In genomic region chr4:81635747-81636146, GRCh38 we compare ENCODE assay signal across 8 cellular contexts.
DNase-seq lines count a peak whose midpoint lies in the region; ATAC-seq and TF ChIP-seq lines count a peak whose summit lies in the region.

No MANE protein-coding gene starts in this region.

- 48 to 73% methylated on average over 6 of the region's 6 CpGs for WGBS in gastroesophageal sphincter (ENCODE audit: low coverage in 1 of 2), 2 donors

- H3K4me1 ChIP-seq in HCT116 (ENCODE audit: control insufficient read depth in 1 of 2, insufficient read depth in 2 of 2, low read length in 2 of 2) (peaks cover 0 to 6% of the 10 kb centered on the region in 2 experiments; a peak in 1 of 4 replicates), MM.1S (ENCODE audit: low read length) (peaks cover 41% of the 10 kb centered on the region), upper lobe of right lung (peaks cover 15% of the 10 kb centered on the region), gastroesophageal sphincter (peaks cover 0 to 8% (median 0%) of the 10 kb centered on the region in 3 donors)

- H3K27ac Mint-ChIP-seq in activated T-helper 17 cell treated with anti-CD3 and anti-CD28 coated beads, Interleukin-2, amount 50 U/mL, for 72 hours = no peak overlapping the region

- DNase-seq in HCT116 (ENCODE audit: low read depth, low spot score) = peak; percentile 3
- DNase-seq in MM.1S = peak; percentile 82
- peak; percentile 69 for DNase-seq in epithelial cell of prostate (ENCODE audit: low read depth, low spot score)
- DNase-seq in upper lobe of right lung = peak; percentile 69
- no peak for DNase-seq in GM03348 (ENCODE audit: low spot score)

- H3K27me3 ChIP-seq in HCT116 (ENCODE audit: insufficient read depth, low read length) (no peaks in the 10 kb centered on the region), MM.1S (replicated peaks; ENCODE audit: insufficient read depth, low read length) (no peaks in the 10 kb centered on the region), upper lobe of right lung (no peaks in the 10 kb centered on the region), gastroesophageal sphincter (no peaks in the 10 kb centered on the region)

- POLR2A ChIA-PET in HCT116 (lab: Charles Lee) = no interaction called here

- intact Hi-C loops in HCT116 (cut with micrococcal nuclease) = no loop called here
- intact Hi-C loops in upper lobe of right lung (cut with DNase I) = no loop called here

- H3K27ac ChIP-seq in HCT116 (ENCODE audit: low read depth, low read length) (no peak overlapping the region), MM.1S (ENCODE audit: low read length) (peak overlapping the region; percentile 77), epithelial cell of prostate (peak overlapping the region; percentile 99), upper lobe of right lung (no peak overlapping the region), gastroesophageal sphincter (no peak overlapping the region)

- H4K20me1 ChIP-seq in HCT116 (ENCODE audit: insufficient read depth) (no peaks in the 10 kb centered on the region), MM.1S (ENCODE audit: insufficient read depth, low read length) (no peaks in the 10 kb centered on the region)

- TF ChIP-seq RAD21 in HCT116 (IDR thresholded peaks at IDR 0.05; ENCODE audit: low read depth) = no peak

- H3K4me1 Mint-ChIP-seq in activated T-helper 17 cell treated with anti-CD3 and anti-CD28 coated beads, Interleukin-2, amount 50 U/mL, for 72 hours = no peaks in the 10 kb centered on the region

- H3K9ac ChIP-seq in HCT116 (ENCODE audit: low read length) (no peak overlapping the region), MM.1S (ENCODE audit: low read length) (peak overlapping the region; percentile 37)

- RAD21 ChIA-PET in HCT116 (lab: Charles Lee; ENCODE audit: low non-redundant PET in 1 of 2, low total read pairs in 2 of 2, uncharacterized antibody in 2 of 2, unreplicated experiment in 2 of 2) = no interaction called here

- H3K36me3 Mint-ChIP-seq in activated T-helper 17 cell treated with anti-CD3 and anti-CD28 coated beads, Interleukin-2, amount 50 U/mL, for 72 hours (ENCODE audit: low read depth) = no peaks in the 10 kb centered on the region

- H3K9me2 ChIP-seq in HCT116 (ENCODE audit: insufficient read depth) (no peaks in the 10 kb centered on the region), MM.1S (replicated peaks; ENCODE audit: insufficient read depth, low read length) (no peaks in the 10 kb centered on the region)

- H3K36me3 ChIP-seq in HCT116 (ENCODE audit: control insufficient read depth in 1 of 2, insufficient read depth in 2 of 2, low read length in 2 of 2) (no peaks in the 10 kb centered on the region), MM.1S (replicated peaks; ENCODE audit: insufficient read depth, low read length) (no peaks in the 10 kb centered on the region), upper lobe of right lung (no peaks in the 10 kb centered on the region), gastroesophageal sphincter (no peaks in the 10 kb centered on the region)

- no peak overlapping the region for H3K4me3 Mint-ChIP-seq in activated T-helper 17 cell treated with anti-CD3 and anti-CD28 coated beads, Interleukin-2, amount 50 U/mL, for 72 hours

- H3K9me3 Mint-ChIP-seq in activated T-helper 17 cell treated with anti-CD3 and anti-CD28 coated beads, Interleukin-2, amount 50 U/mL, for 72 hours = no peaks in the 10 kb centered on the region

- no peak for TF ChIP-seq CTCF in HCT116 (IDR thresholded peaks at IDR 0.05 in 2 of 3, conservative IDR thresholded peaks at IDR 0.05 in 1 of 3; ENCODE audit: borderline replicate concordance in 1 of 3, insufficient read depth in 1 of 3, low read depth in 2 of 3, low read length in 2 of 3)
- TF ChIP-seq CTCF in MM.1S (IDR thresholded peaks at IDR 0.05; ENCODE audit: low read length) = no peak
- no peak for TF ChIP-seq CTCF in upper lobe of right lung (IDR thresholded peaks at IDR 0.05)
- no peak for TF ChIP-seq CTCF in gastroesophageal sphincter (IDR thresholded peaks at IDR 0.05)

- no TSS peak for BruUV-seq in HCT116 (replicated peaks; lab: Mats Ljungman, UMichigan)

- CTCF ChIA-PET in HCT116 (lab: Charles Lee) = no interaction called here

- TF ChIP-seq EP300 in gastroesophageal sphincter (IDR thresholded peaks at IDR 0.05) = no peak

- no peaks in the 10 kb centered on the region for H3K79me2 ChIP-seq in HCT116 (ENCODE audit: insufficient read depth, low read length)
- H3K79me2 ChIP-seq in MM.1S (ENCODE audit: low read length) = no peaks in the 10 kb centered on the region

- H3F3A ChIP-seq in MM.1S (ENCODE audit: insufficient read depth, low read length) = peaks cover 32% of the 10 kb centered on the region

- peak; percentile 98 for ATAC-seq in GM18502 (IDR thresholded peaks at IDR 0.05; ENCODE audit: poor library complexity, unreplicated experiment)
- ATAC-seq in HCT116 = 0 out of 2 replicates have a peak, but pooled peaks have one; percentile 34
- ATAC-seq in upper lobe of right lung = peak; percentile 90
- no peak for ATAC-seq in activated T-helper 17 cell treated with anti-CD3 and anti-CD28 coated beads, Interleukin-2, amount 50 U/mL, for 72 hours (replicated peaks)
- ATAC-seq in gastroesophageal sphincter = no peak

- no peaks in the 10 kb centered on the region for H3K9me3 ChIP-seq in HCT116 (ENCODE audit: control insufficient read depth in 1 of 2, insufficient read depth in 1 of 2, low read depth in 1 of 2, low read length in 2 of 2)
- H3K9me3 ChIP-seq in MM.1S (replicated peaks; ENCODE audit: insufficient read depth, low read length) = no peaks in the 10 kb centered on the region
- H3K9me3 ChIP-seq in upper lobe of right lung = no peaks in the 10 kb centered on the region
- no peaks in the 10 kb centered on the region for H3K9me3 ChIP-seq in gastroesophageal sphincter

- H3K27me3 Mint-ChIP-seq in activated T-helper 17 cell treated with anti-CD3 and anti-CD28 coated beads, Interleukin-2, amount 50 U/mL, for 72 hours = no peaks in the 10 kb centered on the region

- H3K4me3 ChIP-seq in HCT116 (replicated peaks in 1 of 2; ENCODE audit: low read depth in 1 of 2, low read length in 2 of 2) = no peak overlapping the region
- H3K4me3 ChIP-seq in MM.1S (ENCODE audit: low read length) = peak overlapping the region; percentile 33; the same call in 1 of the 2 replicates
- no peak overlapping the region for H3K4me3 ChIP-seq in upper lobe of right lung
- H3K4me3 ChIP-seq in gastroesophageal sphincter = no peak overlapping the region

- H3K4me2 ChIP-seq in HCT116 (ENCODE audit: low read length) (peak overlapping the region; percentile 45), MM.1S (ENCODE audit: low read depth, low read length) (peak overlapping the region; percentile 76)

- TF ChIP-seq POLR2A in HCT116 (IDR thresholded peaks at IDR 0.05; ENCODE audit: borderline replicate concordance, extremely low read depth, insufficient read depth, insufficient read length) (no peak), gastroesophageal sphincter (IDR thresholded peaks at IDR 0.05) (no peak)

- H2AFZ ChIP-seq in HCT116 (ENCODE audit: low read depth, low read length, poor library complexity, severe bottlenecking) (no peak overlapping the region), MM.1S (ENCODE audit: low read length) (peak overlapping the region; percentile 54)

TF ChIP-seq in HCT116, 20 proteins besides CTCF, POLR2A, EP300 and RAD21 (continues in another document):
- no peak for TF ChIP-seq TCF7L2 (IDR thresholded peaks at IDR 0.05; ENCODE audit: borderline replicate concordance, extremely low read depth, insufficient read depth, insufficient read length)
- TF ChIP-seq SP1 (IDR thresholded peaks at IDR 0.05; ENCODE audit: low read depth) = no peak
- TF ChIP-seq ATF3 (IDR thresholded peaks at IDR 0.05) = no peak
- no peak for TF ChIP-seq CEBPB (IDR thresholded peaks at IDR 0.05; ENCODE audit: low read depth)
- peak; percentile 60 for TF ChIP-seq ELF1 (IDR thresholded peaks at IDR 0.05; ENCODE audit: borderline replicate concordance, low read depth)
- TF ChIP-seq FOSL1 (IDR thresholded peaks at IDR 0.05; ENCODE audit: low read depth) = no peak
- TF ChIP-seq ZFX (IDR thresholded peaks at IDR 0.05) = no peak
- no peak for TF ChIP-seq EGR1 (IDR thresholded peaks at IDR 0.05; ENCODE audit: low read depth)
- TF ChIP-seq MAX (IDR thresholded peaks at IDR 0.05) = peak; percentile 60
- TF ChIP-seq, protein P1, sequence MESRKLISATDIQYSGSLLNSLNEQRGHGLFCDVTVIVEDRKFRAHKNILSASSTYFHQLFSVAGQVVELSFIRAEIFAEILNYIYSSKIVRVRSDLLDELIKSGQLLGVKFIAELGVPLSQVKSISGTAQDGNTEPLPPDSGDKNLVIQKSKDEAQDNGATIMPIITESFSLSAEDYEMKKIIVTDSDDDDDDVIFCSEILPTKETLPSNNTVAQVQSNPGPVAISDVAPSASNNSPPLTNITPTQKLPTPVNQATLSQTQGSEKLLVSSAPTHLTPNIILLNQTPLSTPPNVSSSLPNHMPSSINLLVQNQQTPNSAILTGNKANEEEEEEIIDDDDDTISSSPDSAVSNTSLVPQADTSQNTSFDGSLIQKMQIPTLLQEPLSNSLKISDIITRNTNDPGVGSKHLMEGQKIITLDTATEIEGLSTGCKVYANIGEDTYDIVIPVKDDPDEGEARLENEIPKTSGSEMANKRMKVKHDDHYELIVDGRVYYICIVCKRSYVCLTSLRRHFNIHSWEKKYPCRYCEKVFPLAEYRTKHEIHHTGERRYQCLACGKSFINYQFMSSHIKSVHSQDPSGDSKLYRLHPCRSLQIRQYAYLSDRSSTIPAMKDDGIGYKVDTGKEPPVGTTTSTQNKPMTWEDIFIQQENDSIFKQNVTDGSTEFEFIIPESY (IDR thresholded peaks at IDR 0.05; ENCODE audit: extremely low read depth, insufficient replicate concordance, low read length) = no peak

Comparison
In these comparisons a context has a peak if more than half of its experiments do, and no peak if none do; other contexts are left out.
1. ATAC-seq: peak in GM18502 (single experiment), HCT116 (single experiment) and upper lobe of right lung (single experiment); none in activated T-helper 17 cell treated with anti-CD3 and anti-CD28 coated beads, Interleukin-2, amount 50 U/mL, for 72 hours (single experiment) and gastroesophageal sphincter (single experiment).
2. H3K27ac ChIP-seq: peak in MM.1S (single experiment) and epithelial cell of prostate (single experiment); none in HCT116 (single experiment), upper lobe of right lung (single experiment) and gastroesophageal sphincter (0 of 4).